ENCODE assay signal across 8 cellular contexts in genomic region chr10:103917326-103918052, GRCh38. TPM values are rescaled to one million over a fixed set of nuclear protein-coding genes. Genes with fewer than 3 reads are reported as not detected.
DNase-seq lines count a peak whose midpoint lies in the region; ATAC-seq and TF ChIP-seq lines count a peak whose summit lies in the region.

No MANE protein-coding gene starts in this region.

- H3F3A ChIP-seq in SK-N-SH (replicated peaks; ENCODE audit: insufficient read depth): peaks cover 11% of the 10 kb centered on the region

- H3K36me3 Mint-ChIP-seq in mesothelial cell of epicardium: peaks cover 11% of the 10 kb centered on the region
- peaks cover 18% of the 10 kb centered on the region for H3K36me3 Mint-ChIP-seq in type B pancreatic cell

- no peaks in the 10 kb centered on the region for H3K27me3 ChIP-seq in SK-N-SH (ENCODE audit: insufficient read depth)
- H3K27me3 ChIP-seq in effector memory CD4-positive, alpha-beta T cell (replicated peaks; ENCODE audit: control insufficient read depth, insufficient read depth, low read length, poor library complexity, severe bottlenecking): no peaks in the 10 kb centered on the region

- peaks cover 42% of the 10 kb centered on the region for H3K79me2 ChIP-seq in SK-N-SH (ENCODE audit: insufficient read depth)

- H3K9ac ChIP-seq in SK-N-SH: peak overlapping the region; percentile 89

- POLR2A ChIA-PET in SK-N-SH (lab: Yijun Ruan, JAX): interaction anchor here (0.7 to 1.5 kb wide), 2 partner anchors 9 kb away, joined by 3 to 5 read pairs; no protein-coding TSS in a partner anchor

- peak overlapping the region; percentile 92 to 96 for H3K27ac ChIP-seq in SK-N-SH (ENCODE audit: low read depth in 2 of 2, low read length in 1 of 2)
- peak overlapping the region; percentile 78 for H3K27ac ChIP-seq in effector memory CD4-positive, alpha-beta T cell (ENCODE audit: insufficient read depth, low read length, poor library complexity, severe bottlenecking)

- CTCF ChIA-PET in SK-N-SH (lab: Yijun Ruan, JAX): interaction anchor here (1.0 to 1.4 kb wide), 3 partner anchors 32 to 205 kb away, joined by 3 to 4 read pairs (median 3); no protein-coding TSS in a partner anchor

- ATAC-seq in GM18868 (IDR thresholded peaks at IDR 0.05; ENCODE audit: unreplicated experiment) (peak; percentile 2), HG03103 (IDR thresholded peaks at IDR 0.05; ENCODE audit: low read depth, unreplicated experiment) (peak; percentile 13)

- H3K9me3 Mint-ChIP-seq in mesothelial cell of epicardium: no peaks in the 10 kb centered on the region
- H3K9me3 Mint-ChIP-seq in type B pancreatic cell: no peaks in the 10 kb centered on the region

- no peak for TF ChIP-seq RAD21 in SK-N-SH (IDR thresholded peaks at IDR 0.05; ENCODE audit: low read length)

- H3K27me3 Mint-ChIP-seq in mesothelial cell of epicardium (ENCODE audit: low read depth) (no peaks in the 10 kb centered on the region), type B pancreatic cell (no peaks in the 10 kb centered on the region)

- no peaks in the 10 kb centered on the region for H4K20me1 ChIP-seq in SK-N-SH (ENCODE audit: insufficient read depth)

- no peak for TF ChIP-seq CTCF in SK-N-SH (IDR thresholded peaks at IDR 0.05)
- TF ChIP-seq CTCF in mesothelial cell of epicardium (IDR thresholded peaks at IDR 0.05; ENCODE audit: unreplicated experiment): no peak
- TF ChIP-seq CTCF in type B pancreatic cell (conservative IDR thresholded peaks at IDR 0.05): no peak

- no peaks in the 10 kb centered on the region for H3K9me2 ChIP-seq in SK-N-SH

- H3K27ac Mint-ChIP-seq in mesothelial cell of epicardium: peak overlapping the region; percentile 91
- H3K27ac Mint-ChIP-seq in type B pancreatic cell: peak overlapping the region; percentile 96

- H3K4me3 Mint-ChIP-seq in mesothelial cell of epicardium (peak overlapping the region; percentile 86), type B pancreatic cell (peak overlapping the region; percentile 98)

- 5% methylated on average over 11 of the region's 28 CpGs for WGBS in SK-N-SH (ENCODE audit: low lambda C conversion rate)

- DNase-seq in AG08396 (ENCODE audit: low spot score) (peak; percentile 30), SK-N-SH (no peak), mesothelial cell of epicardium (ENCODE audit: low spot score in 2 of 2, unreplicated experiment in 2 of 2) (no peak), type B pancreatic cell (ENCODE audit: extremely low spot score, unreplicated experiment) (no peak), DMS79 (lab: John Stamatoyannopoulos, UW) (no peak)
- DNase-seq in effector memory CD4-positive, alpha-beta T cell: no peak

- peak overlapping the region; percentile 99 for H3K4me2 ChIP-seq in SK-N-SH

- no peaks in the 10 kb centered on the region for H3K9me3 ChIP-seq in SK-N-SH
- peaks cover 6% of the 10 kb centered on the region for H3K9me3 ChIP-seq in effector memory CD4-positive, alpha-beta T cell (ENCODE audit: control insufficient read depth, low read length)

- H3K4me1 Mint-ChIP-seq in mesothelial cell of epicardium: peaks cover 26% of the 10 kb centered on the region
- H3K4me1 Mint-ChIP-seq in type B pancreatic cell (ENCODE audit: unreplicated experiment): peaks cover 24% of the 10 kb centered on the region

- H3K36me3 ChIP-seq in SK-N-SH (replicated peaks in 1 of 2; ENCODE audit: control insufficient read depth in 1 of 2, insufficient read depth in 2 of 2, low read length in 1 of 2): peaks cover 7 to 9% of the 10 kb centered on the region in 2 experiments
- no peaks in the 10 kb centered on the region for H3K36me3 ChIP-seq in effector memory CD4-positive, alpha-beta T cell (ENCODE audit: control insufficient read depth, insufficient read depth, low read length)

- no peak for TF ChIP-seq EP300 in SK-N-SH (IDR thresholded peaks at IDR 0.05; ENCODE audit: borderline replicate concordance in 1 of 2, low read depth in 1 of 2, low read length in 1 of 2)

- peak overlapping the region; percentile 89 to 97 for H3K4me3 ChIP-seq in SK-N-SH (ENCODE audit: low read depth in 2 of 2, low read length in 1 of 2)
- H3K4me3 ChIP-seq in effector memory CD4-positive, alpha-beta T cell (ENCODE audit: insufficient read depth, low read depth, low read length, poor library complexity, severe bottlenecking): peak overlapping the region; percentile 64

- H2AFZ ChIP-seq in SK-N-SH (ENCODE audit: low read depth): peak overlapping the region; percentile 98

- peaks cover 3 to 17% of the 10 kb centered on the region in 2 experiments; a peak in 2 of 4 replicates for H3K4me1 ChIP-seq in SK-N-SH (ENCODE audit: control insufficient read depth in 1 of 2, insufficient read depth in 2 of 2, low read depth in 1 of 2, low read length in 1 of 2)
- H3K4me1 ChIP-seq in effector memory CD4-positive, alpha-beta T cell (ENCODE audit: control insufficient read depth, insufficient read depth, low read length, poor library complexity, severe bottlenecking): peaks cover 27% of the 10 kb centered on the region

TF ChIP-seq in SK-N-SH, 30 proteins besides CTCF, POLR2A, EP300 and RAD21:
- no peak for TF ChIP-seq SMC3 (IDR thresholded peaks at IDR 0.05; ENCODE audit: low read depth, low read length)
- no peak for TF ChIP-seq PBX3 (IDR thresholded peaks at IDR 0.05)
- no peak for TF ChIP-seq ELF1 (IDR thresholded peaks at IDR 0.05)
- no peak for TF ChIP-seq NRF1 (IDR thresholded peaks at IDR 0.05; ENCODE audit: low read depth, low read length)
- no peak for TF ChIP-seq GABPA (IDR thresholded peaks at IDR 0.05; ENCODE audit: low read depth)
- TF ChIP-seq MXI1 (IDR thresholded peaks at IDR 0.05; ENCODE audit: low read depth, low read length): peak; percentile 73
- TF ChIP-seq, protein P1, sequence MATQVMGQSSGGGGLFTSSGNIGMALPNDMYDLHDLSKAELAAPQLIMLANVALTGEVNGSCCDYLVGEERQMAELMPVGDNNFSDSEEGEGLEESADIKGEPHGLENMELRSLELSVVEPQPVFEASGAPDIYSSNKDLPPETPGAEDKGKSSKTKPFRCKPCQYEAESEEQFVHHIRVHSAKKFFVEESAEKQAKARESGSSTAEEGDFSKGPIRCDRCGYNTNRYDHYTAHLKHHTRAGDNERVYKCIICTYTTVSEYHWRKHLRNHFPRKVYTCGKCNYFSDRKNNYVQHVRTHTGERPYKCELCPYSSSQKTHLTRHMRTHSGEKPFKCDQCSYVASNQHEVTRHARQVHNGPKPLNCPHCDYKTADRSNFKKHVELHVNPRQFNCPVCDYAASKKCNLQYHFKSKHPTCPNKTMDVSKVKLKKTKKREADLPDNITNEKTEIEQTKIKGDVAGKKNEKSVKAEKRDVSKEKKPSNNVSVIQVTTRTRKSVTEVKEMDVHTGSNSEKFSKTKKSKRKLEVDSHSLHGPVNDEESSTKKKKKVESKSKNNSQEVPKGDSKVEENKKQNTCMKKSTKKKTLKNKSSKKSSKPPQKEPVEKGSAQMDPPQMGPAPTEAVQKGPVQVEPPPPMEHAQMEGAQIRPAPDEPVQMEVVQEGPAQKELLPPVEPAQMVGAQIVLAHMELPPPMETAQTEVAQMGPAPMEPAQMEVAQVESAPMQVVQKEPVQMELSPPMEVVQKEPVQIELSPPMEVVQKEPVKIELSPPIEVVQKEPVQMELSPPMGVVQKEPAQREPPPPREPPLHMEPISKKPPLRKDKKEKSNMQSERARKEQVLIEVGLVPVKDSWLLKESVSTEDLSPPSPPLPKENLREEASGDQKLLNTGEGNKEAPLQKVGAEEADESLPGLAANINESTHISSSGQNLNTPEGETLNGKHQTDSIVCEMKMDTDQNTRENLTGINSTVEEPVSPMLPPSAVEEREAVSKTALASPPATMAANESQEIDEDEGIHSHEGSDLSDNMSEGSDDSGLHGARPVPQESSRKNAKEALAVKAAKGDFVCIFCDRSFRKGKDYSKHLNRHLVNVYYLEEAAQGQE (IDR thresholded peaks at IDR 0.05; ENCODE audit: low read depth, low read length): no peak
- no peak for TF ChIP-seq POLR2AphosphoS5 (IDR thresholded peaks at IDR 0.05; ENCODE audit: low read depth, low read length)
- TF ChIP-seq, protein P2, sequence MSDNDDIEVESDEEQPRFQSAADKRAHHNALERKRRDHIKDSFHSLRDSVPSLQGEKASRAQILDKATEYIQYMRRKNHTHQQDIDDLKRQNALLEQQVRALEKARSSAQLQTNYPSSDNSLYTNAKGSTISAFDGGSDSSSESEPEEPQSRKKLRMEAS (IDR thresholded peaks at IDR 0.05; ENCODE audit: low read depth): peak; percentile 90
- no peak for TF ChIP-seq NFIC (IDR thresholded peaks at IDR 0.05; ENCODE audit: borderline replicate concordance)
- no peak for TF ChIP-seq USF2 (IDR thresholded peaks at IDR 0.05; ENCODE audit: borderline replicate concordance, low read depth, low read length)

RNA-seq across cellular contexts. Expression of gene STN1, which starts 0.5 kb away (rescaled TPM):
- 22.1 and 24.7 TPM in 2 replicates for polyA plus RNA-seq in SK-N-SH (2012; rRNA removed)
- polyA plus RNA-seq in SK-N-SH (2012; cell fraction: cytosol; rRNA removed): 28.2 and 28.6 TPM in 2 replicates
- polyA plus RNA-seq in SK-N-SH (2012; cell fraction: nucleus; rRNA removed): 11.1 and 13.0 TPM in 2 replicates
- 14.0 to 14.5 TPM (median 14.2 TPM) in 3 replicates for total RNA-seq in mesothelial cell of epicardium
- 33.0 and 75.1 TPM in 2 replicates for total RNA-seq in type B pancreatic cell (ENCODE audit: low replicate concordance)

RNA-seq across cellular contexts. Expression of gene SLK, which starts 49.5 kb away (rescaled TPM):
- 3.4 and 4.0 TPM in 2 replicates for polyA plus RNA-seq in SK-N-SH (2012; rRNA removed)
- polyA plus RNA-seq in SK-N-SH (2012; cell fraction: cytosol; rRNA removed): 5.2 and 7.9 TPM in 2 replicates
- 2.0 and 4.9 TPM in 2 replicates for polyA plus RNA-seq in SK-N-SH (2012; cell fraction: nucleus; rRNA removed)
- total RNA-seq in mesothelial cell of epicardium: 29.3 to 30.2 TPM (median 29.7 TPM) in 3 replicates
- 61.6 and 134 TPM in 2 replicates for total RNA-seq in type B pancreatic cell (ENCODE audit: low replicate concordance)
